1 cellular context compared by ENCODE assay signal in the genomic region with DNA sequence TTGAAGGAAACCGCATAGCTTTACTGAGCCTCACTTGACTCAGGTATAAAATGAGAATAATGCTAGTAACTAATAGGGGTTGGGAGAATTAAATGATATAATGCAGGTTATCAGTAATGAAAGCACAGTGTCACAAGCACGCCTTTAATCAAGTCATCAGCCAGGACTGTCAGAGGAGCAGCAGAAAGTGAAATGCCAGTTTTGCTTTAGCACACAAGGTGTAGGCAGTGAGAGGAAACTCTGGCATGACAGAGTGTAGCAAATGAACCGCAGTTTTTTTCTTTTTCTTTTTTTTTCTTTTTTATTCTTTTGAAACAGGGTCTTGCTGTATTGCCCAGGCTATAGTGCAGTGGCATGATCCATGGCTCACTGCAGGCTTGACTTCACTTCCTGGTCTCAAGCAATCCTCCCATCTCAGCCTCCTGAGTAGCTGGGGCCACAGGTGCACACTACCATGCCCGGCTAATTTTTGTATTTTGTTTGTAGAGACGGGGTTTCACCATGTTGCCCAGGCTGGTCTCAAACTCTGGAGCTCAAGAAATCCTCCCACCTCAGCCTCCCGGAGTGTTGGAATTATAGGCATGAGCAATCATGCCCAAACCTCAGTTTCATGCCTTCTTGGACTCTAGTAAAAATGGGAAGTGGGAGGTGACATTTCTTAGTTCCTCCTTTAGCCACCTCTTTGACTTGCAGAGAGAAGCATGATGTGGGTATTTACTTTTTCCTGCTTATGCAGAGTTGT.
A peak's percentile ranks its signal among the peaks of the same experiment; 100 is the strongest.
TF ChIP-seq lines count a peak whose summit lies in the region.

No MANE protein-coding gene starts in this region.

TF ChIP-seq in K562, 482 proteins besides CTCF, POLR2A, EP300 and RAD21:
- TF ChIP-seq SPI1 (IDR thresholded peaks at IDR 0.05; ENCODE audit: borderline replicate concordance, low read depth, low read length), result peak; percentile 80; the same call in 1 of the 2 replicates
- no peak for TF ChIP-seq CC2D1A (IDR thresholded peaks at IDR 0.05)
- no peak for TF ChIP-seq FOSL1 (tag; conservative IDR thresholded peaks at IDR 0.05)
- no peak for TF ChIP-seq TCF7 (IDR thresholded peaks at IDR 0.05; ENCODE audit: borderline replicate concordance)
- TF ChIP-seq BMI1 (IDR thresholded peaks at IDR 0.05; ENCODE audit: low read length), result no peak
- TF ChIP-seq ZNF121 (CRISPR knock-in tag; conservative IDR thresholded peaks at IDR 0.05), result 0 out of 2 replicates have a peak, but pooled peaks have one; percentile 21
- no peak for TF ChIP-seq ZBTB9 (CRISPR knock-in tag; IDR thresholded peaks at IDR 0.05)
- no peak for TF ChIP-seq ZNF140 (CRISPR knock-in tag; IDR thresholded peaks at IDR 0.05)
- TF ChIP-seq ZBTB11 (CRISPR knock-in tag; IDR thresholded peaks at IDR 0.05), result peak in 1 of 3 experiments; percentile 14; a peak in 1 of 6 replicates
- no peak for TF ChIP-seq DPF2 (IDR thresholded peaks at IDR 0.05)
- TF ChIP-seq BRD4 (IDR thresholded peaks at IDR 0.05), result no peak
- TF ChIP-seq TEAD2 (tag; IDR thresholded peaks at IDR 0.05), result no peak
